In genomic region chr10:110686941-110687340, GRCh38 we compare ENCODE assay signal across 1 cellular context.
TF ChIP-seq lines count a peak whose summit lies in the region.

No MANE protein-coding gene starts in this region.

TF ChIP-seq in GM12878, 131 proteins besides CTCF, POLR2A, EP300 and RAD21 (continued from another document):
- TF ChIP-seq ETV6 (conservative IDR thresholded peaks at IDR 0.05 in 1 of 2, IDR thresholded peaks at IDR 0.05 in 1 of 2; ENCODE audit: borderline replicate concordance in 1 of 2, low read depth in 1 of 2) = no peak
